Comparison of ENCODE assay signal across 7 cellular contexts in genomic region chr15:77255385-77255784, GRCh38.
"Had no signal": no experiment of that assay in that cellular context is flagged by ENCODE, and none has a peak within 500 bp of the region (broad histone marks: within the 10 kb centered on the region; RNA-seq: fewer than 3 reads in every experiment).

No MANE protein-coding gene starts in this region.

- DNase-seq: Karpas-422, Kasumi-1, KBM-7, KG1 had no signal

- H3K27ac ChIP-seq: HL-60, KMS-11 had no signal

- H3K9ac ChIP-seq: KMS-11 had no signal

- FAIRE-seq: HTR-8/SVneo had no signal

- H3K4me2 ChIP-seq: KMS-11 had no signal
